Comparison of ENCODE assay signal across 24 cellular contexts in genomic region chr20:53124803-53125202, GRCh38.
"Had no signal": no experiment of that assay in that cellular context is flagged by ENCODE, and none has a peak within 500 bp of the region (broad histone marks: within the 10 kb centered on the region; RNA-seq: fewer than 3 reads in every experiment).

No MANE protein-coding gene starts in this region.

- H3K4me3 Mint-ChIP-seq: activated CD4-positive, alpha-beta memory T cell treated with anti-CD3 and anti-CD28 coated beads, Interleukin-2, amount 10 ng/mL, durations not matched to agents 7 days and 5 days; activated CD4-positive, alpha-beta T cell treated with anti-CD3 and anti-CD28 coated beads, Interleukin-2, amount 10 ng/mL, durations not matched to agents 7 days and 5 days; activated naive CD4-positive, alpha-beta T cell treated with anti-CD3 and anti-CD28 coated beads, Interleukin-2, amount 50 U/mL, for 24 hours; activated naive CD8-positive, alpha-beta T cell treated with anti-CD3 and anti-CD28 coated beads, Interleukin-2, amount 50 U/mL, for 24 hours; naive thymus-derived CD4-positive, alpha-beta T cell; WTC11 had no signal

- H3K79me2 ChIP-seq: hepatocyte had no signal

- ATAC-seq: activated naive CD8-positive, alpha-beta T cell treated with anti-CD3 and anti-CD28 coated beads, Interleukin-2, amount 50 U/mL, for 24 hours; naive thymus-derived CD4-positive, alpha-beta T cell; stimulated activated naive CD8-positive, alpha-beta T cell treated with anti-CD3 and anti-CD28 coated beads, Interleukin-15, Interleukin-2, amounts not matched to agents 100 U/mL and 50 U/mL, for 24 hours; WTC11 had no signal

- FAIRE-seq: endothelial cell of umbilical vein had no signal

- H3K4me1 ChIP-seq: gastroesophageal sphincter, right lobe of liver, uterus had no signal

- H3K27me3 ChIP-seq: breast epithelium, gastroesophageal sphincter, hepatocyte, ovary, right lobe of liver, uterus had no signal

- H3K9me3 Mint-ChIP-seq: activated CD4-positive, alpha-beta memory T cell treated with anti-CD3 and anti-CD28 coated beads, Interleukin-2, amount 10 ng/mL, durations not matched to agents 7 days and 5 days; activated CD4-positive, alpha-beta T cell treated with anti-CD3 and anti-CD28 coated beads, Interleukin-2, amount 10 ng/mL, durations not matched to agents 7 days and 5 days; activated naive CD8-positive, alpha-beta T cell treated with anti-CD3 and anti-CD28 coated beads, Interleukin-2, amount 50 U/mL, for 24 hours; activated T-helper 2 cell treated with anti-CD3 and anti-CD28 coated beads, Interferon-gamma antibody, Interleukin-2, Interleukin-4, amounts not matched to agents 10 μg/mL and 5 μg/mL and 100 μg/mL, durations not matched to agents 14 hours and 24 hours and 36 hours; WTC11 had no signal

- H3K27ac Mint-ChIP-seq: activated CD4-positive, alpha-beta memory T cell treated with anti-CD3 and anti-CD28 coated beads, Interleukin-2, amount 10 ng/mL, durations not matched to agents 7 days and 5 days; activated CD4-positive, alpha-beta T cell treated with anti-CD3 and anti-CD28 coated beads, Interleukin-2, amount 10 ng/mL, durations not matched to agents 7 days and 5 days; activated naive CD8-positive, alpha-beta T cell treated with anti-CD3 and anti-CD28 coated beads, Interleukin-2, amount 50 U/mL, for 24 hours; activated T-helper 2 cell treated with anti-CD3 and anti-CD28 coated beads, Interferon-gamma antibody, Interleukin-2, Interleukin-4, amounts not matched to agents 10 μg/mL and 5 μg/mL and 100 μg/mL, durations not matched to agents 14 hours and 24 hours and 36 hours; progenitor cell of endocrine pancreas; WTC11 had no signal

- H3K4me3 ChIP-seq: breast epithelium, gastroesophageal sphincter, hepatocyte, ovary, right lobe of liver, thoracic aorta, uterus had no signal

- H3K4me2 ChIP-seq: hepatocyte had no signal

- H3K36me3 Mint-ChIP-seq: WTC11 had no signal

- H3K9me3 ChIP-seq: breast epithelium, gastroesophageal sphincter, ovary, right lobe of liver, thoracic aorta, uterus had no signal

- H3K36me3 ChIP-seq: breast epithelium, gastroesophageal sphincter, ovary, right lobe of liver, thoracic aorta, uterus had no signal

- H2AFZ ChIP-seq: hepatocyte had no signal

- H3K27ac ChIP-seq: hepatocyte, ovary, right lobe of liver, thoracic aorta had no signal

- H3K27me3 Mint-ChIP-seq: activated CD4-positive, alpha-beta memory T cell treated with anti-CD3 and anti-CD28 coated beads, Interleukin-2, amount 10 ng/mL, durations not matched to agents 7 days and 5 days; activated CD4-positive, alpha-beta T cell treated with anti-CD3 and anti-CD28 coated beads, Interleukin-2, amount 10 ng/mL, durations not matched to agents 7 days and 5 days; activated naive CD4-positive, alpha-beta T cell treated with anti-CD3 and anti-CD28 coated beads, Interleukin-2, amount 50 U/mL, for 24 hours; naive thymus-derived CD4-positive, alpha-beta T cell; progenitor cell of endocrine pancreas had no signal

- DNase-seq: activated CD4-positive, alpha-beta memory T cell treated with anti-CD3 and anti-CD28 coated beads, Interleukin-2, amount 10 ng/mL, durations not matched to agents 7 days and 5 days; activated CD4-positive, alpha-beta T cell treated with anti-CD3 and anti-CD28 coated beads for 1 hour; activated CD4-positive, alpha-beta T cell treated with anti-CD3 and anti-CD28 coated beads, Interleukin-2, amount 10 ng/mL, durations not matched to agents 7 days and 5 days; activated naive CD8-positive, alpha-beta T cell treated with anti-CD3 and anti-CD28 coated beads, Interleukin-2, amount 50 U/mL, for 24 hours; activated T-cell treated with anti-CD3 and anti-CD28 coated beads, Interleukin-2, amount 50 U/mL, for 48 hours; central memory CD4-positive, alpha-beta T cell; islet precursor cell; midbrain; naive thymus-derived CD4-positive, alpha-beta T cell; right lobe of liver; stimulated activated CD4-positive, alpha-beta T cell treated with anti-CD3 and anti-CD28 coated beads, Interleukin-2, amount 100 ng/mL, for 48 hours; stimulated activated naive CD8-positive, alpha-beta T cell treated with anti-CD3 and anti-CD28 coated beads, Interleukin-15, Interleukin-2, amounts not matched to agents 100 U/mL and 50 U/mL, for 24 hours; T1000 had no signal
